In the genomic region with DNA sequence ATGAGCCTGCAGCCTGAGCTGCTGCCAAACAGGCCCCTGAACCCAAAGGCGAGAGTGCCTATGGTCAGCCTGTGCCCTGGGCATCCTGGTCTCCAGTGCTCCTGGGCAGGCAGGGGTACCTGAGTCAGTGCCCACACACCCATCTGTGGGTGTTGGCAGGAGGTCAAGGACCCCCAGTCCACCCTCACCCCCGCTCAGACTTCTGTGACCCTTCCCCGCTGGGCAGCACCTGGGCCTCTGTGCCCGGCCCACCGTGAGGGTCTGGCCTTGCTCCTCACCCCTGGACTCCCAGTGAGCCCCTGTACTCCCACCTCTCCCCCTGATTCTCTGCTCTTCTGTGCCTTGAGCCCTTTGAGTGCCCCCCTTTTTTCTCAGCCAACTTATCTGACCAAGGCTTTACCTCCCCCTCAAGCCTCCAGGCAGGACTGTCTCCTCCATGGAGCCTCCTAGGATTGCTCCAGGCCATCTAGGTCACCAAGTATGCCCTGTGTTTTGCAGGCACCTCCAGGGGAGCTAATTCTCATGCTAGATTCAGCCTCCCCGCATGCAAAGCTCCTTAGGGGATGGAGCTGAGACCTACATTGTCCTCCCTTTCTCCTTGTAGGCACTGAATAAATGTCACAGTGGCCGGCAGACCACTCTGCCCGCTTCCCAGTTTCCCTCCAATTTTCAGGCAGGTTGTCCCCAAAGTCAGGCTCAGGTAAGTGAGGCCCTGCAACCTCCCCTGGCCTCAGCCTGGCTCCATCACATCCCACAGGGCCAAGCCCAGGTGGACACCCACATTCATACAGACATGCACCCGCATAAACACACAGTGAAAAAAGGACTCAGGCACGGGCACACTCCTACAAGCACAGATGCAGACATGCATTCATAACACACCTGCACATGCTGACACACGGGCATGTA, we compare ENCODE assay signal across 16 cellular contexts. TPM values are rescaled to one million over a fixed set of nuclear protein-coding genes. Genes with fewer than 3 reads are reported as not detected.
A peak's percentile ranks its signal among the peaks of the same experiment; 100 is the strongest.
DNase-seq lines count a peak whose midpoint lies in the region; ATAC-seq and TF ChIP-seq lines count a peak whose summit lies in the region.
"Had no signal": no experiment of that assay in that cellular context is flagged by ENCODE, and none has a peak within 500 bp of the region (broad histone marks: within the 10 kb centered on the region; RNA-seq: fewer than 3 reads in every experiment).

No MANE protein-coding gene starts in this region.

- peak overlapping the region; percentile 98 for H3K9ac ChIP-seq in NT2/D1 (ENCODE audit: insufficient read length, low read depth)

- H3K27ac Mint-ChIP-seq in progenitor cell of endocrine pancreas, result no peak overlapping the region
- no peak overlapping the region for H3K27ac Mint-ChIP-seq in CD4-positive, alpha-beta T cell
- H3K27ac Mint-ChIP-seq: activated CD4-positive, alpha-beta T cell treated with anti-CD3 and anti-CD28 coated beads for 36 hours; memory B cell; T-helper 17 cell had no signal

- DNase-seq in NT2/D1 (ENCODE audit: low read depth, low spot score) (no peak), dorsolateral prefrontal cortex (no peak), progenitor cell of endocrine pancreas (ENCODE audit: low spot score, unreplicated experiment) (no peak)
- DNase-seq in stimulated activated CD4-positive, alpha-beta T cell treated with anti-CD3 and anti-CD28 coated beads, Interleukin-15, amount 100 ng/mL, for 24 hours, result no peak
- DNase-seq in CD4-positive, alpha-beta T cell, result no peak
- DNase-seq: cerebellar nuclear complex, NCI-H446 treated with DMSO at 0.1 percent for 48 hours had no signal

- H3K27ac ChIP-seq in dorsolateral prefrontal cortex, result peak overlapping the region; percentile 94 to 100 (median 98)
- H3K27ac ChIP-seq in CD4-positive, alpha-beta T cell (ENCODE audit: low read depth, low read length), result no peak overlapping the region
- H3K27ac ChIP-seq: gastroesophageal sphincter had no signal

- peaks cover 46% of the 10 kb centered on the region for H3K4me1 ChIP-seq in NT2/D1 (ENCODE audit: insufficient read depth, insufficient read length)

- no peaks in the 10 kb centered on the region for H3K9me3 ChIP-seq in NT2/D1 (ENCODE audit: insufficient read depth, low read length)
- no peaks in the 10 kb centered on the region for H3K9me3 ChIP-seq in CD4-positive, alpha-beta T cell (ENCODE audit: control insufficient read depth, low read length)
- H3K9me3 ChIP-seq: BE2C, gastroesophageal sphincter, HAP-1 had no signal

- H3K27me3 Mint-ChIP-seq in progenitor cell of endocrine pancreas, result no peaks in the 10 kb centered on the region
- H3K27me3 Mint-ChIP-seq in CD4-positive, alpha-beta T cell, result peaks cover 17% of the 10 kb centered on the region
- H3K27me3 Mint-ChIP-seq: memory B cell had no signal

- H3K9me3 Mint-ChIP-seq in progenitor cell of endocrine pancreas (ENCODE audit: low read depth), result no peaks in the 10 kb centered on the region
- H3K9me3 Mint-ChIP-seq in CD4-positive, alpha-beta T cell, result no peaks in the 10 kb centered on the region
- H3K9me3 Mint-ChIP-seq: memory B cell had no signal

- H3K4me3 Mint-ChIP-seq in progenitor cell of endocrine pancreas (ENCODE audit: low read depth), result peak overlapping the region; percentile 74
- H3K4me3 Mint-ChIP-seq in CD4-positive, alpha-beta T cell, result no peak overlapping the region
- H3K4me3 Mint-ChIP-seq: activated CD4-positive, alpha-beta T cell treated with anti-CD3 and anti-CD28 coated beads for 36 hours; memory B cell; T-helper 17 cell had no signal

- peaks cover 20% of the 10 kb centered on the region for H3K4me1 Mint-ChIP-seq in progenitor cell of endocrine pancreas (ENCODE audit: low read depth)
- peaks cover 5% of the 10 kb centered on the region for H3K4me1 Mint-ChIP-seq in CD4-positive, alpha-beta T cell (ENCODE audit: low read depth)

- ATAC-seq in GM21423 (IDR thresholded peaks at IDR 0.05; ENCODE audit: unreplicated experiment) (peak; percentile 4), HG03280 (IDR thresholded peaks at IDR 0.05; ENCODE audit: unreplicated experiment) (no peak), HG03025 (IDR thresholded peaks at IDR 0.05; ENCODE audit: low FRiP score, unreplicated experiment) (no peak)
- ATAC-seq in CD4-positive, alpha-beta T cell (ENCODE audit: poor library complexity), result no peak

- TF ChIP-seq CTCF in dorsolateral prefrontal cortex (IDR thresholded peaks at IDR 0.05 in 54 of 56, conservative IDR thresholded peaks at IDR 0.05 in 2 of 56; ENCODE audit: low read depth in 1 of 56, partially characterized antibody in 56 of 56), result peak in 2 of 56 donors; percentile 4 to 16
- no peak for TF ChIP-seq CTCF in progenitor cell of endocrine pancreas (IDR thresholded peaks at IDR 0.05; ENCODE audit: unreplicated experiment)
- TF ChIP-seq CTCF in CD4-positive, alpha-beta T cell (IDR thresholded peaks at IDR 0.05), result no peak

- H3K36me3 Mint-ChIP-seq in progenitor cell of endocrine pancreas (ENCODE audit: insufficient read depth), result no peaks in the 10 kb centered on the region
- H3K36me3 Mint-ChIP-seq in CD4-positive, alpha-beta T cell (ENCODE audit: low read depth), result no peaks in the 10 kb centered on the region
- H3K36me3 Mint-ChIP-seq: memory B cell had no signal

- intact Hi-C loops in dorsolateral prefrontal cortex (cut with DNase I), result loop anchor here (1.0 kb wide), 2 partner anchors 18 to 21 kb away; no protein-coding TSS in a partner anchor
- intact Hi-C loops in CD4-positive, alpha-beta T cell (cut with DNase I, micrococcal nuclease), result loop anchor here (1.0 kb wide), 2 partner anchors 9 to 29 kb away; no protein-coding TSS in a partner anchor

- H3K36me3 ChIP-seq in NT2/D1 (ENCODE audit: insufficient read depth, insufficient read length, low read length), result no peaks in the 10 kb centered on the region
- H3K36me3 ChIP-seq: BE2C, gastroesophageal sphincter, HAP-1 had no signal

- H3K4me3 ChIP-seq in NT2/D1 (ENCODE audit: insufficient read length, low read depth), result peak overlapping the region; percentile 75
- peak overlapping the region; percentile 20 to 74 (median 50) for H3K4me3 ChIP-seq in dorsolateral prefrontal cortex
- H3K4me3 ChIP-seq: gastroesophageal sphincter had no signal

- H3K27me3 ChIP-seq in NT2/D1 (ENCODE audit: insufficient read depth, insufficient read length) (no peaks in the 10 kb centered on the region), dorsolateral prefrontal cortex (no peaks in the 10 kb centered on the region)
- H3K27me3 ChIP-seq in CD4-positive, alpha-beta T cell (ENCODE audit: control insufficient read depth, insufficient read depth, low read length), result peaks cover 3% of the 10 kb centered on the region
- H3K27me3 ChIP-seq: BE2C, gastroesophageal sphincter had no signal

- CTCF ChIA-PET in CD4-positive, alpha-beta T cell (lab: Charles Lee), result interaction anchor here (0.6 to 5.4 kb wide), 7 partner anchors 9 to 93 kb away, joined by 3 to 54 read pairs (median 4); partner anchors contain the start of gene PTMA

- POLR2A ChIA-PET in CD4-positive, alpha-beta T cell (lab: Charles Lee), result interaction anchor here (1.0 to 3.6 kb wide), 6 partner anchors 20 to 73 kb away, joined by 4 to 28 read pairs (median 5); partner anchors contain the start of gene PTMA

RNA-seq across cellular contexts. Expression of gene PTMA, which starts 21.9 kb away (rescaled TPM):
- total RNA-seq in dorsolateral prefrontal cortex, result 1,000 to 10,000 TPM in 1 of 120 experiments, 100 to 1,000 TPM in 119; 326 to 1,103 (median 509) TPM
- 1,066 and 1,116 TPM in 2 replicates for total RNA-seq in progenitor cell of endocrine pancreas
- 1,000 to 10,000 TPM; 1,546 to 1,586 TPM for total RNA-seq in CD4-positive, alpha-beta T cell
